ENCODE assay signal across 9 cellular contexts in the genomic region with DNA sequence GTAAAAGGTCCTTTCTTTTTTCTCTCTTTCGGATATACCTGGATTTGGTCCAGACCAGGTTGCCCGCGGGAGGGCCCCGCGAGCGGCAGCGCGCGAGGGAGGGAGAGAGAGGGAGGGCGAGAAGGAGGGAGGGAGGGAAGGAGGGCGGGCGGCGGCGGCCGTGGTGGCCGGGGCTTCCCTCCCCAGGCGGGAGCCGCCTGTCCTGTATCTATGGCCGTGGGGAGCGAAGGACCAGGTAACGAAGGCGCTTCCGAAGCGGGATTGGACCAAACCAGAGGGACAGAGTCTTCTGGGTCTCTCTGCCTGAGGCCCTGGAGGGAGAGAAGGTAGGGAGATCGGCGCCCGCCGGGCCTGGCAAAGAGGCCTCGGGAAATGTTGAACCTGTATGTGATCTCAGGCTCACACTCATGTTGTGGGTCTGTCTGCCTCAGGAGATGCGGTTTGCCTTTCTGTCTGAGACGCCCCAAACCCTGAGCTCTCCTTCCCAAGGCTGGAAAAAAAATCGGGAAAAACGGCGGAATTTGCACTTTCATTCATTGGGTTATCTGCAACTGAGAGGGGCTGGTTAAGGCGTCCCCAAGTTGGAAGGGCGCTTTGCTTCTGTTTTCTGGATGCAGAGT. TPM values are rescaled to one million over a fixed set of nuclear protein-coding genes. Genes with fewer than 3 reads are reported as not detected.
DNase-seq lines count a peak whose midpoint lies in the region; ATAC-seq and TF ChIP-seq lines count a peak whose summit lies in the region.
"Had no signal": no experiment of that assay in that cellular context is flagged by ENCODE, and none has a peak within 500 bp of the region (broad histone marks: within the 10 kb centered on the region; RNA-seq: fewer than 3 reads in every experiment).

No MANE protein-coding gene starts in this region.

- H3K27me3 ChIP-seq in MM.1S (replicated peaks; ENCODE audit: insufficient read depth, low read length), result peaks cover 96% of the 10 kb centered on the region
- H3K27me3 ChIP-seq in effector memory CD4-positive, alpha-beta T cell (replicated peaks; ENCODE audit: control insufficient read depth, insufficient read depth, low read length, poor library complexity, severe bottlenecking), result peaks cover 98% of the 10 kb centered on the region
- H3K27me3 ChIP-seq in psoas muscle (ENCODE audit: insufficient read depth in 3 of 3, low read length in 2 of 3), result peaks cover 0 to 3% (median 0%) of the 10 kb centered on the region in 3 donors

- H3K9ac ChIP-seq in MM.1S (ENCODE audit: low read length), result no peak overlapping the region

- H3F3A ChIP-seq in MM.1S (ENCODE audit: insufficient read depth, low read length), result 0 out of 2 replicates have a peak, but pooled peaks cover 3% of the 10 kb centered on the region

- H3K9me2 ChIP-seq in MM.1S (replicated peaks; ENCODE audit: insufficient read depth, low read length), result no peaks in the 10 kb centered on the region

- peak overlapping the region; percentile 99; the same call in 1 of the 2 replicates for H3K4me2 ChIP-seq in MM.1S (ENCODE audit: low read depth, low read length)

- WGBS in psoas muscle, 3 donors, result 1 to 2% (median 2%) methylated on average over 22 to 36 of the region's 36 CpGs

- peaks cover 10% of the 10 kb centered on the region; the same call in 1 of the 2 replicates for H3K4me1 ChIP-seq in MM.1S (ENCODE audit: low read length)
- H3K4me1 ChIP-seq in effector memory CD4-positive, alpha-beta T cell (ENCODE audit: control insufficient read depth, insufficient read depth, low read length, poor library complexity, severe bottlenecking), result peaks cover 34% of the 10 kb centered on the region
- peaks cover 30% of the 10 kb centered on the region for H3K4me1 ChIP-seq in psoas muscle

- no peak for TF ChIP-seq CTCF in MM.1S (IDR thresholded peaks at IDR 0.05; ENCODE audit: low read length)
- TF ChIP-seq CTCF in psoas muscle (IDR thresholded peaks at IDR 0.05), result no peak

- peak in 3 of 4 donors; percentile 40 to 50 (median 42) for ATAC-seq in psoas muscle
- no peak for ATAC-seq in HG03097 (IDR thresholded peaks at IDR 0.05; ENCODE audit: low FRiP score, unreplicated experiment)
- no peak for ATAC-seq in HG03521 (IDR thresholded peaks at IDR 0.05; ENCODE audit: unreplicated experiment)

- H3K4me3 ChIP-seq in MM.1S (ENCODE audit: low read length) (peak overlapping the region; percentile 84; the same call in 1 of the 2 replicates), psoas muscle (peak overlapping the region; percentile 78)
- H3K4me3 ChIP-seq in effector memory CD4-positive, alpha-beta T cell (ENCODE audit: insufficient read depth, low read depth, low read length, poor library complexity, severe bottlenecking), result peak overlapping the region; percentile 65

- DNase-seq in COLO668 (lab: John Stamatoyannopoulos, UW; ENCODE audit: unreplicated experiment), result peak; percentile 1
- no peak for DNase-seq in MM.1S
- DNase-seq in effector memory CD4-positive, alpha-beta T cell, result no peak
- no peak for DNase-seq in psoas muscle
- DNase-seq in NCI-H2029 treated with DMSO at 0.1 percent for 48 hours (lab: John Stamatoyannopoulos, UW), result no peak
- DNase-seq in NCI-H1694 (lab: John Stamatoyannopoulos, UW), result no peak
- DNase-seq: activated CD8-positive, alpha-beta memory T cell treated with anti-CD3 and anti-CD28 coated beads, Interleukin-2, amount 50 U/mL, for 48 hours had no signal

- no peaks in the 10 kb centered on the region for H4K20me1 ChIP-seq in MM.1S (ENCODE audit: insufficient read depth, low read length)

- no peaks in the 10 kb centered on the region for H3K79me2 ChIP-seq in MM.1S (ENCODE audit: low read length)

- no peak overlapping the region for H3K27ac ChIP-seq in MM.1S (ENCODE audit: low read length)
- H3K27ac ChIP-seq in effector memory CD4-positive, alpha-beta T cell (ENCODE audit: insufficient read depth, low read length, poor library complexity, severe bottlenecking), result no peak overlapping the region
- H3K27ac ChIP-seq in psoas muscle, result peak overlapping the region; percentile 95

- no peaks in the 10 kb centered on the region for H3K36me3 ChIP-seq in MM.1S (replicated peaks; ENCODE audit: insufficient read depth, low read length)
- no peaks in the 10 kb centered on the region for H3K36me3 ChIP-seq in effector memory CD4-positive, alpha-beta T cell (ENCODE audit: control insufficient read depth, insufficient read depth, low read length)
- H3K36me3 ChIP-seq in psoas muscle (ENCODE audit: insufficient read depth in 1 of 2, low read depth in 1 of 2), result no peaks in the 10 kb centered on the region

- no peaks in the 10 kb centered on the region for H3K9me3 ChIP-seq in MM.1S (replicated peaks; ENCODE audit: insufficient read depth, low read length)
- H3K9me3 ChIP-seq in effector memory CD4-positive, alpha-beta T cell (ENCODE audit: control insufficient read depth, low read length), result no peaks in the 10 kb centered on the region
- no peaks in the 10 kb centered on the region for H3K9me3 ChIP-seq in psoas muscle

- intact Hi-C loops in psoas muscle (cut with DNase I), result no loop called here

- no peak overlapping the region for H2AFZ ChIP-seq in MM.1S (ENCODE audit: low read length)

RNA-seq across cellular contexts. Expression of a gene that starts 5.2 kb away (rescaled TPM):
- total RNA-seq in psoas muscle, result 10 to 100 TPM in 2 of 4 donors, 1 to 10 TPM in 2; 6.4 to 14.6 (median 9.2) TPM
- polyA plus RNA-seq in psoas muscle, result 10 to 100 TPM in 2 of 3 donors, 1 to 10 TPM in 1; 8.8 to 31.1 (median 16.4) TPM

RNA-seq across cellular contexts. Expression of a gene that starts 9.9 kb away (rescaled TPM):
- 10 to 100 TPM in 2 of 4 donors, 1 to 10 TPM in 2; 3.0 to 79.4 (median 34.3) TPM for total RNA-seq in psoas muscle
- 100 to 1,000 TPM in 1 of 3 donors, 10 to 100 TPM in 2; 43.4 to 129 (median 74.1) TPM for polyA plus RNA-seq in psoas muscle

RNA-seq across cellular contexts. Expression of a gene that starts 14.0 kb away (rescaled TPM):
- total RNA-seq in psoas muscle, result 10 to 100 TPM in 1 of 4 donors, 1 to 10 TPM in 3; 6.7 to 10.2 (median 9.0) TPM
- polyA plus RNA-seq in psoas muscle, result 1 to 10 TPM; 1.6 to 8.8 (median 3.3) TPM

RNA-seq across cellular contexts. Expression of a gene that starts 20.0 kb away (rescaled TPM):
- total RNA-seq in psoas muscle, result under 1 TPM in 1 of 4 donors, not detected in 3; 0.53 TPM
- under 1 TPM in 2 of 3 donors, not detected in 1; 0.23 to 0.25 TPM for polyA plus RNA-seq in psoas muscle

RNA-seq across cellular contexts. Expression of a gene that starts 21.9 kb away (rescaled TPM):
- total RNA-seq in psoas muscle, result under 1 TPM in 2 of 4 donors, not detected in 2; 0.34 to 0.82 TPM
- 1 to 10 TPM in 1 of 3 donors, under 1 TPM in 2; 0.66 to 2.2 (median 0.95) TPM for polyA plus RNA-seq in psoas muscle

Comparison
In these comparisons a context has a peak if more than half of its experiments do, and no peak if none do; other contexts are left out.
1. ATAC-seq: peak in psoas muscle (3 of 4); none in HG03097 (single experiment) and HG03521 (single experiment).
2. Peak in every context shown above with its lines, with median percentiles within 50 percentile points of each other: H3K4me3 ChIP-seq.